ENCODE assay signal across 35 cellular contexts in genomic region chr12:52815676-52816075, GRCh38. TPM values are rescaled to one million over a fixed set of nuclear protein-coding genes. Genes with fewer than 3 reads are reported as not detected.
"Had no signal": no experiment of that assay in that cellular context is flagged by ENCODE, and none has a peak within 500 bp of the region (broad histone marks: within the 10 kb centered on the region; RNA-seq: fewer than 3 reads in every experiment).

No MANE protein-coding gene starts in this region.

- DNase-seq: naive thymus-derived CD4-positive, alpha-beta T cell; natural killer cell; nucleus accumbens; pancreas; psoas muscle; right cardiac atrium; right lobe of liver; stimulated activated CD4-positive, alpha-beta T cell treated with anti-CD3 and anti-CD28 coated beads, Interleukin-12 subunit alpha, Interleukin-12 subunit beta, amount 100 ng/mL, for 4 hours; stimulated activated CD4-positive, alpha-beta T cell treated with anti-CD3 and anti-CD28 coated beads, Interleukin-1b, Interleukin-23, amount 100 ng/mL, for 48 hours; stimulated activated CD4-positive, alpha-beta T cell treated with anti-CD3 and anti-CD28 coated beads, Interleukin-4, amount 100 ng/mL, for 1 hour; stimulated activated CD4-positive, alpha-beta T cell treated with anti-CD3 and anti-CD28 coated beads, Interleukin-4, amount 100 ng/mL, for 4 hours; stimulated activated CD8-positive, alpha-beta memory T cell treated with anti-CD3 and anti-CD28 coated beads, Interleukin-4, amount 100 ng/mL, for 48 hours; stimulated activated naive CD4-positive, alpha-beta T cell; stimulated activated naive CD8-positive, alpha-beta T cell treated with anti-CD3 and anti-CD28 coated beads, Interleukin-15, amount 100 ng/mL, for 72 hours; stimulated activated naive CD8-positive, alpha-beta T cell treated with anti-CD3 and anti-CD28 coated beads, Interleukin-15, Interleukin-2, amounts not matched to agents 100 U/mL and 50 U/mL, for 24 hours; substantia nigra; thyroid gland; trophoblast cell had no signal

- H3K27ac ChIP-seq: neural progenitor cell, neutrophil, pancreas, psoas muscle, right lobe of liver, skin epidermis, spleen, thoracic aorta, thyroid gland, tibial nerve, vagina had no signal

- H3K36me3 ChIP-seq: neural progenitor cell, neutrophil, pancreas, right lobe of liver, spleen, thoracic aorta, thyroid gland, tibial nerve, vagina had no signal

- H3K4me2 ChIP-seq: neural progenitor cell, smooth muscle cell had no signal

- H3K4me3 ChIP-seq: neural progenitor cell, pancreas, psoas muscle, right lobe of liver, skin epidermis, smooth muscle cell, spleen, thoracic aorta, thyroid gland, tibial nerve, vagina had no signal

- H3K27me3 ChIP-seq: neural progenitor cell, pancreas, right lobe of liver, thyroid gland, tibial nerve, vagina had no signal

- FAIRE-seq: pancreas, urothelium cell line had no signal

- H3K9ac ChIP-seq: neural progenitor cell had no signal

- H3K9me3 ChIP-seq: neutrophil, pancreas, psoas muscle, right lobe of liver, spleen, thoracic aorta, thyroid gland, tibial nerve, vagina had no signal

- H3K4me1 ChIP-seq: pancreas, psoas muscle, right lobe of liver, tibial nerve, vagina had no signal

- ATAC-seq: naive thymus-derived CD4-positive, alpha-beta T cell; natural killer cell; pancreas; psoas muscle; right cardiac atrium; right lobe of liver; stimulated activated memory B cell treated with anti-CD40 and anti-IgM and Interleukin-4, amounts not matched to agents 10 μg/mL and 1 μg/mL and 100 μg/mL, for 72 hours; stimulated activated naive CD8-positive, alpha-beta T cell treated with anti-CD3 and anti-CD28 coated beads, Interleukin-15, amount 100 ng/mL, for 72 hours; stimulated activated naive CD8-positive, alpha-beta T cell treated with anti-CD3 and anti-CD28 coated beads, Interleukin-15, Interleukin-2, amounts not matched to agents 100 U/mL and 50 U/mL, for 24 hours had no signal

- H2AFZ ChIP-seq: neural progenitor cell had no signal

RNA-seq across cellular contexts. Expression of gene KRT4, which starts 1.8 kb away (rescaled TPM):
- total RNA-seq: naive thymus-derived CD4-positive, alpha-beta T cell; natural killer cell; omental fat pad; osteocyte; renal cortical epithelial cell; right cardiac atrium; right lobe of liver; smooth muscle cell; temporal lobe; thoracic aorta; tibial nerve had no signal
- polyA plus RNA-seq: naive thymus-derived CD4-positive, alpha-beta T cell; neural cell; smooth muscle cell had no signal

RNA-seq across cellular contexts. Expression of gene KRT79, which starts 18.4 kb away (rescaled TPM):
- total RNA-seq: naive thymus-derived CD4-positive, alpha-beta T cell; osteocyte; progenitor cell of endocrine pancreas; psoas muscle; renal cortical epithelial cell; right cardiac atrium; right lobe of liver; temporal lobe; thoracic aorta; thyroid gland; ureter had no signal
- polyA plus RNA-seq: naive thymus-derived CD4-positive, alpha-beta T cell; neural cell; pancreas had no signal

RNA-seq across cellular contexts. Expression of gene KRT3, which starts 19.8 kb away (rescaled TPM):
- total RNA-seq: naive thymus-derived CD4-positive, alpha-beta T cell; natural killer cell; omental fat pad; osteocyte; pancreas; progenitor cell of endocrine pancreas; psoas muscle; renal cortical epithelial cell; right cardiac atrium; right lobe of liver; smooth muscle cell; spleen; temporal lobe; thoracic aorta; thyroid gland; tibial nerve; ureter; vagina had no signal
- polyA plus RNA-seq: naive thymus-derived CD4-positive, alpha-beta T cell; neural cell; pancreas; psoas muscle; right cardiac atrium; smooth muscle cell; spleen had no signal

RNA-seq across cellular contexts. Expression of gene KRT78, which starts 33.1 kb away (rescaled TPM):
- total RNA-seq: naive thymus-derived CD4-positive, alpha-beta T cell; natural killer cell; osteocyte; progenitor cell of endocrine pancreas; psoas muscle; renal cortical epithelial cell; right cardiac atrium; right lobe of liver; spleen; temporal lobe; thoracic aorta; ureter had no signal
- polyA plus RNA-seq: naive thymus-derived CD4-positive, alpha-beta T cell; neural cell had no signal

RNA-seq across cellular contexts. Expression of gene KRT76, which starts 38.5 kb away (rescaled TPM):
- total RNA-seq: naive thymus-derived CD4-positive, alpha-beta T cell; natural killer cell; omental fat pad; osteocyte; pancreas; progenitor cell of endocrine pancreas; psoas muscle; renal cortical epithelial cell; right cardiac atrium; right lobe of liver; smooth muscle cell; spleen; temporal lobe; thoracic aorta; thyroid gland; tibial nerve; ureter; vagina had no signal
- polyA plus RNA-seq: naive thymus-derived CD4-positive, alpha-beta T cell; neural cell; pancreas; psoas muscle; right cardiac atrium; smooth muscle cell; spleen had no signal
